ENCODE assay signal across 17 cellular contexts in genomic region chr16:84930298-84931106, GRCh38.
A peak's percentile ranks its signal among the peaks of the same experiment; 100 is the strongest.
DNase-seq lines count a peak whose midpoint lies in the region; ATAC-seq and TF ChIP-seq lines count a peak whose summit lies in the region.
"Had no signal": no experiment of that assay in that cellular context is flagged by ENCODE, and none has a peak within 500 bp of the region (broad histone marks: within the 10 kb centered on the region; RNA-seq: fewer than 3 reads in every experiment).

No MANE protein-coding gene starts in this region.

- H3K4me1 ChIP-seq in left ventricle myocardium inferior, result peaks cover 49% of the 10 kb centered on the region
- H3K4me1 ChIP-seq in neural progenitor cell, result no peaks in the 10 kb centered on the region
- H3K4me1 ChIP-seq in uterus, result peaks cover 0 to 19% of the 10 kb centered on the region in 2 donors
- H3K4me1 ChIP-seq: foreskin keratinocyte had no signal

- H4K20me1 ChIP-seq in neural progenitor cell (ENCODE audit: low read depth), result no peaks in the 10 kb centered on the region

- no peak overlapping the region for H2AFZ ChIP-seq in neural progenitor cell (replicated peaks)

- H3F3A ChIP-seq in neural progenitor cell (ENCODE audit: low read depth), result no peaks in the 10 kb centered on the region

- peak overlapping the region; percentile 75 for H3K27ac Mint-ChIP-seq in activated naive CD8-positive, alpha-beta T cell
- H3K27ac Mint-ChIP-seq in neural progenitor cell, result no peak overlapping the region

- TF ChIP-seq CTCF in left ventricle myocardium inferior (IDR thresholded peaks at IDR 0.05; ENCODE audit: borderline replicate concordance) (no peak), neural progenitor cell (IDR thresholded peaks at IDR 0.05) (no peak), uterus (IDR thresholded peaks at IDR 0.05) (no peak)

- H3K27me3 ChIP-seq in left ventricle myocardium inferior (ENCODE audit: low read depth) (no peaks in the 10 kb centered on the region), neural progenitor cell (no peaks in the 10 kb centered on the region), uterus (no peaks in the 10 kb centered on the region)
- H3K27me3 ChIP-seq: SJCRH30 had no signal

- peaks cover 5% of the 10 kb centered on the region for H3K4me1 Mint-ChIP-seq in activated naive CD8-positive, alpha-beta T cell (ENCODE audit: low read depth)
- H3K4me1 Mint-ChIP-seq in neural progenitor cell, result peaks cover 16% of the 10 kb centered on the region

- no peak overlapping the region for H3K9ac ChIP-seq in neural progenitor cell

- H3K4me3 Mint-ChIP-seq in activated naive CD8-positive, alpha-beta T cell, result no peak overlapping the region
- peak overlapping the region; percentile 6 for H3K4me3 Mint-ChIP-seq in neural progenitor cell

- H3K4me3 ChIP-seq in left ventricle myocardium inferior (no peak overlapping the region), neural progenitor cell (no peak overlapping the region), uterus (no peak overlapping the region)
- H3K4me3 ChIP-seq: coronary artery, SJCRH30, smooth muscle cell had no signal

- H3K79me2 ChIP-seq in neural progenitor cell (ENCODE audit: low read depth), result no peaks in the 10 kb centered on the region

- H3K9me3 Mint-ChIP-seq in activated naive CD8-positive, alpha-beta T cell (ENCODE audit: low read depth), result no peaks in the 10 kb centered on the region
- no peaks in the 10 kb centered on the region for H3K9me3 Mint-ChIP-seq in neural progenitor cell

- intact Hi-C loops in left ventricle myocardium inferior (cut with micrococcal nuclease), result no loop called here
- intact Hi-C loops in left cardiac atrium (cut with DNase I), result no loop called here
- intact Hi-C loops in uterus (cut with DNase I; ENCODE audit: low total_unique reads), result no loop called here

- no peak for TF ChIP-seq POLR2A in uterus (IDR thresholded peaks at IDR 0.05)

- H3K36me3 ChIP-seq in left ventricle myocardium inferior (no peaks in the 10 kb centered on the region), neural progenitor cell (no peaks in the 10 kb centered on the region), uterus (no peaks in the 10 kb centered on the region)
- H3K36me3 ChIP-seq: SJCRH30 had no signal

- peaks cover 5% of the 10 kb centered on the region for H3K9me3 ChIP-seq in left ventricle myocardium inferior (replicated peaks)
- no peaks in the 10 kb centered on the region for H3K9me3 ChIP-seq in neural progenitor cell (ENCODE audit: low read depth)
- no peaks in the 10 kb centered on the region for H3K9me3 ChIP-seq in uterus
- H3K9me3 ChIP-seq: SJCRH30 had no signal

- ATAC-seq in left cardiac atrium, result no peak
- no peak for ATAC-seq in GM19455 (IDR thresholded peaks at IDR 0.05; ENCODE audit: unreplicated experiment)
- ATAC-seq: foreskin keratinocyte had no signal

- no peak overlapping the region for H3K4me2 ChIP-seq in neural progenitor cell
- H3K4me2 ChIP-seq: smooth muscle cell had no signal

- H3K36me3 Mint-ChIP-seq in activated naive CD8-positive, alpha-beta T cell, result no peaks in the 10 kb centered on the region
- H3K36me3 Mint-ChIP-seq in neural progenitor cell, result no peaks in the 10 kb centered on the region

- DNase-seq in left ventricle myocardium inferior (no peak), left cardiac atrium (no peak), neural progenitor cell (ENCODE audit: low spot score) (no peak), uterus (no peak), COLO829 (ENCODE audit: low spot score) (no peak), GM19240 (ENCODE audit: insufficient read length, low spot score) (no peak)
- DNase-seq: activated effector memory CD4-positive, alpha-beta T cell treated with anti-CD3 and anti-CD28 coated beads, Interleukin-2, amount 50 U/mL, for 16 hours; foreskin keratinocyte; GF-D8; HCEC 1CT; NCI-H2029; NCI-H510A treated with DMSO at 0.1 percent for 48 hours; SJCRH30 had no signal

- H3K27ac ChIP-seq in left ventricle myocardium inferior (replicated peaks) (peak overlapping the region; percentile 93), neural progenitor cell (no peak overlapping the region), uterus (peak overlapping the region; percentile 31 to 61)
- H3K27ac ChIP-seq: foreskin keratinocyte, SJCRH30 had no signal

- H3K27me3 Mint-ChIP-seq in activated naive CD8-positive, alpha-beta T cell, result no peaks in the 10 kb centered on the region
- H3K27me3 Mint-ChIP-seq in neural progenitor cell (ENCODE audit: insufficient read depth, low read depth), result peaks cover 14% of the 10 kb centered on the region
